In genomic region chr5:136053336-136054121, GRCh38 we compare ENCODE assay signal across 1 cellular context.
A peak's percentile ranks its signal among the peaks of the same experiment; 100 is the strongest.
TF ChIP-seq lines count a peak whose summit lies in the region.

No MANE protein-coding gene starts in this region.

TF ChIP-seq in HepG2, 621 proteins besides CTCF, POLR2A, EP300 and RAD21 (continued from another document and continues in another):
- TF ChIP-seq, protein P1, sequence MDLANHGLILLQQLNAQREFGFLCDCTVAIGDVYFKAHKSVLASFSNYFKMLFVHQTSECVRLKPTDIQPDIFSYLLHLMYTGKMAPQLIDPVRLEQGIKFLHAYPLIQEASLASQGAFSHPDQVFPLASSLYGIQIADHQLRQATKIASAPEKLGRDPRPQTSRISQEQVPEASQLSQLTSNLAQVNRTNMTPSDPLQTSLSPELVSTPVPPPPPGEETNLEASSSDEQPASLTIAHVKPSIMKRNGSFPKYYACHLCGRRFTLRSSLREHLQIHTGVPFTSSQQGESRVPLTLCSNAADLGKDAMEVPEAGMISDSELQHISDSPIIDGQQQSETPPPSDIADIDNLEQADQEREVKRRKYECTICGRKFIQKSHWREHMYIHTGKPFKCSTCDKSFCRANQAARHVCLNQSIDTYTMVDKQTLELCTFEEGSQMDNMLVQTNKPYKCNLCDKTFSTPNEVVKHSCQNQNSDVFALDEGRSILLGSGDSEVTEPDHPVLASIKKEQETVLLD (CRISPR knock-in tag; IDR thresholded peaks at IDR 0.05; ENCODE audit: low read depth), result no peak
- TF ChIP-seq MTF1 (CRISPR knock-in tag; IDR thresholded peaks at IDR 0.05) (no peak), SIN3A (IDR thresholded peaks at IDR 0.05; ENCODE audit: borderline replicate concordance, low read depth, low read length) (0 out of 2 replicates have a peak, but pooled peaks have one; percentile 24), HIVEP1 (CRISPR knock-in tag; IDR thresholded peaks at IDR 0.05) (peak; percentile 86; the same call in 1 of the 2 replicates), FOXK2 (IDR thresholded peaks at IDR 0.05) (peak; percentile 97), AGO2 (optimal IDR thresholded peaks at IDR 0.05; ENCODE audit: low read depth, low read length) (no peak), POGK (CRISPR knock-in tag; conservative IDR thresholded peaks at IDR 0.05) (0 out of 2 replicates have a peak, but pooled peaks have one; percentile 71), ZNF816 (CRISPR knock-in tag; IDR thresholded peaks at IDR 0.05; ENCODE audit: borderline replicate concordance) (peak; percentile 65; the same call in 1 of the 2 replicates), CC2D1A (CRISPR knock-in tag; IDR thresholded peaks at IDR 0.05) (no peak), ZNF33A (CRISPR knock-in tag; IDR thresholded peaks at IDR 0.05; ENCODE audit: borderline replicate concordance) (no peak), ZHX2 (IDR thresholded peaks at IDR 0.05; ENCODE audit: low read depth) (peak; percentile 67; the same call in 1 of the 2 replicates), ZHX2 (CRISPR knock-in tag; IDR thresholded peaks at IDR 0.05; ENCODE audit: borderline replicate concordance) (no peak), PCBP2 (optimal IDR thresholded peaks at IDR 0.05; ENCODE audit: low read depth, low read length, poor library complexity, severe bottlenecking) (no peak), ELF1 (CRISPR knock-in tag; IDR thresholded peaks at IDR 0.05) (peak; percentile 63; the same call in 1 of the 2 replicates), RFXAP (CRISPR knock-in tag; IDR thresholded peaks at IDR 0.05; ENCODE audit: borderline replicate concordance) (peak; percentile 88; the same call in 1 of the 2 replicates), MLLT10 (CRISPR knock-in tag; IDR thresholded peaks at IDR 0.05) (no peak), ZNF878 (CRISPR knock-in tag; IDR thresholded peaks at IDR 0.05) (peak; percentile 95), GTF3A (CRISPR knock-in tag; conservative IDR thresholded peaks at IDR 0.05) (no peak), FUBP1 (CRISPR knock-in tag; IDR thresholded peaks at IDR 0.05; ENCODE audit: borderline replicate concordance) (0 out of 2 replicates have a peak, but pooled peaks have one; percentile 75), TEAD3 (CRISPR knock-in tag; optimal IDR thresholded peaks at IDR 0.05; ENCODE audit: borderline replicate concordance) (peak; percentile 99), RARA (CRISPR knock-in tag; IDR thresholded peaks at IDR 0.05) (peak; percentile 99), JDP2 (CRISPR knock-in tag; IDR thresholded peaks at IDR 0.05; ENCODE audit: borderline replicate concordance) (no peak), RXRA (CRISPR knock-in tag; IDR thresholded peaks at IDR 0.05) (peak; percentile 96), SNAPC2 (CRISPR knock-in tag; IDR thresholded peaks at IDR 0.05) (0 out of 2 replicates have a peak, but pooled peaks have one; percentile 46), ZBTB10 (CRISPR knock-in tag; IDR thresholded peaks at IDR 0.05; ENCODE audit: borderline replicate concordance) (peak; percentile 77; the same call in 1 of the 2 replicates), SRSF4 (IDR thresholded peaks at IDR 0.05; ENCODE audit: low read depth, low read length, poor library complexity, severe bottlenecking) (no peak), ARNTL (CRISPR knock-in tag; IDR thresholded peaks at IDR 0.05) (no peak), BRD4 (CRISPR knock-in tag; IDR thresholded peaks at IDR 0.05) (peak; percentile 71; the same call in 1 of the 2 replicates), CBX5 (CRISPR knock-in tag; IDR thresholded peaks at IDR 0.05; ENCODE audit: borderline replicate concordance) (peak; percentile 79; the same call in 1 of the 2 replicates), SMARCC2 (IDR thresholded peaks at IDR 0.05) (no peak), HOXD1 (CRISPR knock-in tag; IDR thresholded peaks at IDR 0.05) (peak; percentile 65; the same call in 1 of the 2 replicates), HIC2 (CRISPR knock-in tag; IDR thresholded peaks at IDR 0.05; ENCODE audit: low read depth) (peak; percentile 48)
- TF ChIP-seq, protein P2, sequence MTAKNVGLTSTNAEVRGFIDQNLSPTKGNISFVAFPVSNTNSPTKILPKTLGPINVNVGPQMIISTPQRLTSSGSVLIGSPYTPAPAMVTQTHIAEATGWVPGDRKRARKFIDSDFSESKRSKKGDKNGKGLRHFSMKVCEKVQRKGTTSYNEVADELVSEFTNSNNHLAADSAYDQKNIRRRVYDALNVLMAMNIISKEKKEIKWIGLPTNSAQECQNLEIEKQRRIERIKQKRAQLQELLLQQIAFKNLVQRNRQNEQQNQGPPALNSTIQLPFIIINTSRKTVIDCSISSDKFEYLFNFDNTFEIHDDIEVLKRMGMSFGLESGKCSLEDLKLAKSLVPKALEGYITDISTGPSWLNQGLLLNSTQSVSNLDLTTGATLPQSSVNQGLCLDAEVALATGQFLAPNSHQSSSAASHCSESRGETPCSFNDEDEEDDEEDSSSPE (CRISPR knock-in tag; IDR thresholded peaks at IDR 0.05), result peak; percentile 38
- TF ChIP-seq, protein P3, sequence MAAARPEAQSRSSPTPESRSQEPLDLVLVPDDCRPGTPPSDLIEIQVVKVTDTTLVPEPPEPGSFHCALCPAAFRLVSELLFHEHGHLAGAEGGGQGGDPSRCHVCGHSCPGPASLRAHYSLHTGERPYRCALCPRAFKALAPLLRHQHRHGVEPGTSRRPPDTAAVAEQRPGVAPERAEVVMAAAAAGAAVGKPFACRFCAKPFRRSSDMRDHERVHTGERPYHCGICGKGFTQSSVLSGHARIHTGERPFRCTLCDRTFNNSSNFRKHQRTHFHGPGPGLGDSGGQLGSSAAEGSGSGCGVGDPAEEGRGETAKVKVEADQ (CRISPR knock-in tag; IDR thresholded peaks at IDR 0.05; ENCODE audit: borderline replicate concordance), result 0 out of 2 replicates have a peak, but pooled peaks have one; percentile 68
- TF ChIP-seq, protein P4, sequence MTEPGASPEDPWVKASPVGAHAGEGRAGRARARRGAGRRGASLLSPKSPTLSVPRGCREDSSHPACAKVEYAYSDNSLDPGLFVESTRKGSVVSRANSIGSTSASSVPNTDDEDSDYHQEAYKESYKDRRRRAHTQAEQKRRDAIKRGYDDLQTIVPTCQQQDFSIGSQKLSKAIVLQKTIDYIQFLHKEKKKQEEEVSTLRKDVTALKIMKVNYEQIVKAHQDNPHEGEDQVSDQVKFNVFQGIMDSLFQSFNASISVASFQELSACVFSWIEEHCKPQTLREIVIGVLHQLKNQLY (CRISPR knock-in tag; IDR thresholded peaks at IDR 0.05), result peak; percentile 85
